Comparison of ENCODE assay signal across 9 cellular contexts in the genomic region with DNA sequence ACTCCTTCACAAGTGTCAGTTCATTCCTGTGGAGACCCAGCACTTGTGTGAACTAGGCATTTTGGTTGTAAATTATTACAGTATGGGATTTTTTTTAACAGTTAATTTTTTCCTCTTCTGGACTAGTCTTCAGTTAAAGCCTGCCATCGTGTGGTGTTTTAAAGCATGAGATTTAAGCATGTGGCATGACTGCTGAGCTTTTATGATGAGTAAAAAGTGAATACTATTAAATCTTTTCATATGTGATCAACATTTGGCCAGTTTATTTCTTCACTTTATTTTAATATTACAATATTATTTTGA. TPM values are rescaled to one million over a fixed set of nuclear protein-coding genes. Genes with fewer than 3 reads are reported as not detected.
DNase-seq lines count a peak whose midpoint lies in the region; ATAC-seq and TF ChIP-seq lines count a peak whose summit lies in the region.
"Had no signal": no experiment of that assay in that cellular context is flagged by ENCODE, and none has a peak within 500 bp of the region (broad histone marks: within the 10 kb centered on the region; RNA-seq: fewer than 3 reads in every experiment).

No MANE protein-coding gene starts in this region.

- intact Hi-C loops in psoas muscle (cut with DNase I): no loop called here
- intact Hi-C loops in activated T-helper 2 cell treated with anti-CD3 and anti-CD28 coated beads, Interferon-gamma antibody, Interleukin-2, Interleukin-4, amounts not matched to agents 10 μg/mL and 5 μg/mL and 100 μg/mL, durations not matched to agents 14 hours and 24 hours and 36 hours (cut with micrococcal nuclease): loop anchor here (2.0 kb wide), 2 partner anchors 21 to 125 kb away; no protein-coding TSS in a partner anchor

- H3K4me3 ChIP-seq in cardiac fibroblast (replicated peaks in 1 of 2; ENCODE audit: low read depth in 2 of 2, low read length in 2 of 2) (no peak overlapping the region), psoas muscle (no peak overlapping the region)

- H3K36me3 ChIP-seq in psoas muscle (ENCODE audit: insufficient read depth in 1 of 2, low read depth in 1 of 2): no peaks in the 10 kb centered on the region

- no peaks in the 10 kb centered on the region for H3K9me3 ChIP-seq in psoas muscle

- peak; percentile 51 for TF ChIP-seq CTCF in cardiac fibroblast (IDR thresholded peaks at IDR 0.05; ENCODE audit: low read depth, low read length)
- peak; percentile 23 for TF ChIP-seq CTCF in psoas muscle (IDR thresholded peaks at IDR 0.05)

- DNase-seq in activated T-cell treated with anti-CD3 and anti-CD28 coated beads, Interleukin-2, amount 50 U/mL, for 72 hours: no peak
- DNase-seq in activated T-cell treated with anti-CD3 and anti-CD28 coated beads, Interleukin-2, amount 50 U/mL, for 1 hour: no peak
- DNase-seq in cardiac fibroblast (ENCODE audit: low read depth in 2 of 2): peak; percentile 77 to 80
- no peak for DNase-seq in psoas muscle
- no peak for DNase-seq in stimulated activated CD4-positive, alpha-beta T cell treated with anti-CD3 and anti-CD28 coated beads, Interleukin-1b, Interleukin-23, amount 100 ng/mL, for 48 hours
- no peak for DNase-seq in activated T-helper 2 cell treated with anti-CD3 and anti-CD28 coated beads, Interferon-gamma antibody, Interleukin-2, Interleukin-4, amounts not matched to agents 10 μg/mL and 5 μg/mL and 100 μg/mL, durations not matched to agents 14 hours and 24 hours and 36 hours (ENCODE audit: low spot score)
- DNase-seq in NCI-H345 (lab: John Stamatoyannopoulos, UW): no peak
- DNase-seq: activated naive CD8-positive, alpha-beta T cell treated with anti-CD3 and anti-CD28 coated beads, Interleukin-2, amount 10 ng/mL, durations not matched to agents 7 days and 5 days had no signal

- no peaks in the 10 kb centered on the region for H3K27me3 ChIP-seq in psoas muscle (ENCODE audit: insufficient read depth in 3 of 3, low read length in 2 of 3)

- no peak overlapping the region for H3K4me3 Mint-ChIP-seq in activated T-cell treated with anti-CD3 and anti-CD28 coated beads, Interleukin-2, amount 50 U/mL, for 72 hours
- H3K4me3 Mint-ChIP-seq in activated T-helper 2 cell treated with anti-CD3 and anti-CD28 coated beads, Interferon-gamma antibody, Interleukin-2, Interleukin-4, amounts not matched to agents 10 μg/mL and 5 μg/mL and 100 μg/mL, durations not matched to agents 14 hours and 24 hours and 36 hours (ENCODE audit: low read depth): no peak overlapping the region
- H3K4me3 Mint-ChIP-seq: activated naive CD8-positive, alpha-beta T cell treated with anti-CD3 and anti-CD28 coated beads, Interleukin-2, amount 10 ng/mL, durations not matched to agents 7 days and 5 days had no signal

- H3K4me1 ChIP-seq in psoas muscle: no peaks in the 10 kb centered on the region

- no peak overlapping the region for H3K27ac ChIP-seq in psoas muscle

- peaks cover 8 to 29% of the 10 kb centered on the region in 2 donors for H3K36me3 Mint-ChIP-seq in activated T-cell treated with anti-CD3 and anti-CD28 coated beads, Interleukin-2, amount 50 U/mL, for 72 hours (ENCODE audit: insufficient read depth in 2 of 2)
- peaks cover 39% of the 10 kb centered on the region for H3K36me3 Mint-ChIP-seq in activated T-helper 2 cell treated with anti-CD3 and anti-CD28 coated beads, Interferon-gamma antibody, Interleukin-2, Interleukin-4, amounts not matched to agents 10 μg/mL and 5 μg/mL and 100 μg/mL, durations not matched to agents 14 hours and 24 hours and 36 hours (ENCODE audit: low read depth)

- peaks cover 67% of the 10 kb centered on the region for H3K4me1 Mint-ChIP-seq in activated T-cell treated with anti-CD3 and anti-CD28 coated beads, Interleukin-2, amount 50 U/mL, for 72 hours (ENCODE audit: low read depth)
- H3K4me1 Mint-ChIP-seq in activated T-helper 2 cell treated with anti-CD3 and anti-CD28 coated beads, Interferon-gamma antibody, Interleukin-2, Interleukin-4, amounts not matched to agents 10 μg/mL and 5 μg/mL and 100 μg/mL, durations not matched to agents 14 hours and 24 hours and 36 hours (ENCODE audit: low read depth): peaks cover 39% of the 10 kb centered on the region

- H3K27me3 Mint-ChIP-seq in activated T-cell treated with anti-CD3 and anti-CD28 coated beads, Interleukin-2, amount 50 U/mL, for 72 hours (ENCODE audit: low read depth): no peaks in the 10 kb centered on the region
- H3K27me3 Mint-ChIP-seq in activated T-helper 2 cell treated with anti-CD3 and anti-CD28 coated beads, Interferon-gamma antibody, Interleukin-2, Interleukin-4, amounts not matched to agents 10 μg/mL and 5 μg/mL and 100 μg/mL, durations not matched to agents 14 hours and 24 hours and 36 hours (ENCODE audit: low read depth): no peaks in the 10 kb centered on the region
- H3K27me3 Mint-ChIP-seq: activated naive CD8-positive, alpha-beta T cell treated with anti-CD3 and anti-CD28 coated beads, Interleukin-2, amount 10 ng/mL, durations not matched to agents 7 days and 5 days had no signal

- no peaks in the 10 kb centered on the region for H3K9me3 Mint-ChIP-seq in activated T-cell treated with anti-CD3 and anti-CD28 coated beads, Interleukin-2, amount 50 U/mL, for 72 hours
- no peaks in the 10 kb centered on the region for H3K9me3 Mint-ChIP-seq in activated T-helper 2 cell treated with anti-CD3 and anti-CD28 coated beads, Interferon-gamma antibody, Interleukin-2, Interleukin-4, amounts not matched to agents 10 μg/mL and 5 μg/mL and 100 μg/mL, durations not matched to agents 14 hours and 24 hours and 36 hours
- H3K9me3 Mint-ChIP-seq: activated naive CD8-positive, alpha-beta T cell treated with anti-CD3 and anti-CD28 coated beads, Interleukin-2, amount 10 ng/mL, durations not matched to agents 7 days and 5 days had no signal

- H3K27ac Mint-ChIP-seq in activated T-cell treated with anti-CD3 and anti-CD28 coated beads, Interleukin-2, amount 50 U/mL, for 72 hours: peak overlapping the region; percentile 54
- no peak overlapping the region for H3K27ac Mint-ChIP-seq in activated T-helper 2 cell treated with anti-CD3 and anti-CD28 coated beads, Interferon-gamma antibody, Interleukin-2, Interleukin-4, amounts not matched to agents 10 μg/mL and 5 μg/mL and 100 μg/mL, durations not matched to agents 14 hours and 24 hours and 36 hours
- H3K27ac Mint-ChIP-seq: activated naive CD8-positive, alpha-beta T cell treated with anti-CD3 and anti-CD28 coated beads, Interleukin-2, amount 10 ng/mL, durations not matched to agents 7 days and 5 days had no signal

- WGBS in psoas muscle, 3 donors: 21 to 38% (median 36%) methylated on average over 1 of the region's 1 CpG

- peak; percentile 31 to 39 for ATAC-seq in activated T-cell treated with anti-CD3 and anti-CD28 coated beads, Interleukin-2, amount 50 U/mL, for 72 hours (replicated peaks in 1 of 2)
- peak; percentile 48 for ATAC-seq in HG03469 (IDR thresholded peaks at IDR 0.05; ENCODE audit: unreplicated experiment)
- no peak for ATAC-seq in psoas muscle

RNA-seq across cellular contexts. Expression of a gene that starts 25.0 kb away (rescaled TPM):
- total RNA-seq in activated T-cell treated with anti-CD3 and anti-CD28 coated beads, Interleukin-2, amount 50 U/mL, for 72 hours: 100 to 1,000 TPM; 186 to 211 TPM
- 1 to 10 TPM; 1.4 to 4.1 (median 2.1) TPM for total RNA-seq in psoas muscle
- 1 to 10 TPM in 1 of 3 donors, under 1 TPM in 2; 0.66 to 1.0 (median 0.72) TPM for polyA plus RNA-seq in psoas muscle
- 232 and 239 TPM in 2 replicates for total RNA-seq in activated T-helper 2 cell treated with anti-CD3 and anti-CD28 coated beads, Interferon-gamma antibody, Interleukin-2, Interleukin-4, amounts not matched to agents 10 μg/mL and 5 μg/mL and 100 μg/mL, durations not matched to agents 14 hours and 24 hours and 36 hours

Comparison
In these comparisons a context has a peak if more than half of its experiments do, and no peak if none do; other contexts are left out.
1. ATAC-seq: peak in activated T-cell treated with anti-CD3 and anti-CD28 coated beads, Interleukin-2, amount 50 U/mL, for 72 hours (2 of 2) and HG03469 (single experiment); none in psoas muscle (0 of 4).
2. DNase-seq: peak in cardiac fibroblast (2 of 2); none in activated T-cell treated with anti-CD3 and anti-CD28 coated beads, Interleukin-2, amount 50 U/mL, for 72 hours (0 of 2), activated T-cell treated with anti-CD3 and anti-CD28 coated beads, Interleukin-2, amount 50 U/mL, for 1 hour (single experiment), psoas muscle (0 of 2), stimulated activated CD4-positive, alpha-beta T cell treated with anti-CD3 and anti-CD28 coated beads, Interleukin-1b, Interleukin-23, amount 100 ng/mL, for 48 hours (single experiment), activated T-helper 2 cell treated with anti-CD3 and anti-CD28 coated beads, Interferon-gamma antibody, Interleukin-2, Interleukin-4, amounts not matched to agents 10 μg/mL and 5 μg/mL and 100 μg/mL, durations not matched to agents 14 hours and 24 hours and 36 hours (single experiment) and NCI-H345 (single experiment).
3. RNA of a gene that starts 25.0 kb away (total RNA-seq): 232 to 239 TPM in activated T-helper 2 cell treated with anti-CD3 and anti-CD28 coated beads, Interferon-gamma antibody, Interleukin-2, Interleukin-4, amounts not matched to agents 10 μg/mL and 5 μg/mL and 100 μg/mL, durations not matched to agents 14 hours and 24 hours and 36 hours and 186 to 211 TPM in activated T-cell treated with anti-CD3 and anti-CD28 coated beads, Interleukin-2, amount 50 U/mL, for 72 hours; 1.4 to 4.1 TPM in psoas muscle; every median in the first group is over 10 times any median in the second.